15 cellular contexts compared by ENCODE assay signal in genomic region chr2:241511091-241511741, GRCh38. TPM values are rescaled to one million over a fixed set of nuclear protein-coding genes. Genes with fewer than 3 reads are reported as not detected.
DNase-seq lines count a peak whose midpoint lies in the region; ATAC-seq, FAIRE-seq and TF ChIP-seq lines count a peak whose summit lies in the region.
"Had no signal": no experiment of that assay in that cellular context is flagged by ENCODE, and none has a peak within 500 bp of the region (broad histone marks: within the 10 kb centered on the region; RNA-seq: fewer than 3 reads in every experiment).

No MANE protein-coding gene starts in this region.

- peaks cover 15% of the 10 kb centered on the region for H3K4me1 Mint-ChIP-seq in T-helper 17 cell
- peaks cover 18 to 25% (median 21%) of the 10 kb centered on the region in 3 donors for H3K4me1 Mint-ChIP-seq in naive B cell

- TF ChIP-seq RAD21 in HepG2 (CRISPR knock-in tag; IDR thresholded peaks at IDR 0.05) = no peak

- H3K27ac ChIP-seq in HepG2 (ENCODE audit: extremely low read length, insufficient read depth, low read length) (no peak overlapping the region), right lobe of liver (no peak overlapping the region)

- H3K9me3 Mint-ChIP-seq in naive B cell = no peaks in the 10 kb centered on the region
- H3K9me3 Mint-ChIP-seq: H9 had no signal

- no peak for TF ChIP-seq EP300 in HepG2 (IDR thresholded peaks at IDR 0.05; ENCODE audit: low read depth in 2 of 2, low read length in 2 of 2)
- no peak for TF ChIP-seq EP300 in HepG2 (CRISPR knock-in tag; IDR thresholded peaks at IDR 0.05; ENCODE audit: borderline replicate concordance)

- WGBS in HepG2 (ENCODE audit: low lambda C conversion rate) = 75% methylated on average over 6 of the region's 6 CpGs
- 95% methylated on average over 6 of the region's 6 CpGs for WGBS in right lobe of liver (ENCODE audit: insufficient coverage, low coverage, low lambda C conversion rate, missing lambda C conversion rate)

- H3K4me3 Mint-ChIP-seq in T-helper 17 cell (peak overlapping the region; percentile 12), naive B cell (peak overlapping the region in 5 of 8 donors; percentile 42 to 84 (median 77))

- H3K36me3 ChIP-seq in HepG2 (replicated peaks in 1 of 2; ENCODE audit: control insufficient read depth in 1 of 2, insufficient read depth in 2 of 2, low read length in 2 of 2) (no peaks in the 10 kb centered on the region), right lobe of liver (no peaks in the 10 kb centered on the region)

- no peak for DNase-seq in HepG2 (ENCODE audit: low spot score)
- no peak for DNase-seq in right lobe of liver
- DNase-seq in T-helper 17 cell = no peak
- DNase-seq in naive B cell = no peak
- no peak for DNase-seq in DMS153 treated with DMSO at 0.1 percent for 48 hours (lab: John Stamatoyannopoulos, UW; ENCODE audit: unreplicated experiment)
- no peak for DNase-seq in NCI-H1417 treated with DMSO at 0.1 percent for 48 hours (lab: John Stamatoyannopoulos, UW)
- DNase-seq: BE2C, DMS 273 treated with DMSO at 0.1 percent for 48 hours, H9, Karpas-422, NCI-H1436, NCI-H2081, NCI-H524, SIG-M5 had no signal

- no peak for FAIRE-seq in HepG2 (lab: Jason Lieb, UNC)

- peaks cover 10% of the 10 kb centered on the region; the same call in 1 of the 2 replicates for H4K20me1 ChIP-seq in HepG2 (ENCODE audit: insufficient read depth, low read length)

- no peaks in the 10 kb centered on the region for H3K27me3 Mint-ChIP-seq in T-helper 17 cell
- no peaks in the 10 kb centered on the region for H3K27me3 Mint-ChIP-seq in naive B cell

- intact Hi-C loops in HepG2 (cut with micrococcal nuclease; ENCODE audit: unreplicated experiment) (no loop called here), right lobe of liver (cut with DNase I) (no loop called here)

- H3K9ac ChIP-seq in HepG2 (ENCODE audit: insufficient read depth, low read depth, low read length) = no peak overlapping the region

- no peak overlapping the region for H2AFZ ChIP-seq in HepG2 (ENCODE audit: low read length)

- H3K36me3 Mint-ChIP-seq in T-helper 17 cell (ENCODE audit: low read depth) (peaks cover 2% of the 10 kb centered on the region), naive B cell (no peaks in the 10 kb centered on the region)

- no peaks in the 10 kb centered on the region for H3K27me3 ChIP-seq in HepG2 (ENCODE audit: control insufficient read depth in 1 of 2, insufficient read depth in 2 of 2, low read length in 2 of 2)
- no peaks in the 10 kb centered on the region for H3K27me3 ChIP-seq in right lobe of liver
- H3K27me3 ChIP-seq: BE2C had no signal

- CTCF ChIA-PET in HepG2 (lab: Yijun Ruan, JAX; ENCODE audit: low intra/inter-chr PET ratio, low total read pairs) = no interaction called here

- no peak for TF ChIP-seq CTCF in HepG2 (CRISPR knock-in tag; IDR thresholded peaks at IDR 0.05)
- TF ChIP-seq CTCF in right lobe of liver (IDR thresholded peaks at IDR 0.05) = no peak

- peaks cover 18% of the 10 kb centered on the region for H3K79me2 ChIP-seq in HepG2 (ENCODE audit: insufficient read depth, low read length)

- in situ Hi-C loops in HepG2 (cut with HindIII; ENCODE audit: extremely low pct_ligation_motif_present, low pct_unique_long_range_greater_than_20kb) = no loop called here

- H3K4me2 ChIP-seq in HepG2 (ENCODE audit: low read depth, low read length) = peak overlapping the region; percentile 23

- H3K9me3 ChIP-seq in HepG2 (ENCODE audit: low read length) (no peaks in the 10 kb centered on the region), right lobe of liver (no peaks in the 10 kb centered on the region), T-helper 17 cell (ENCODE audit: control insufficient read depth, low read length, poor library complexity, severe bottlenecking) (no peaks in the 10 kb centered on the region)

- H3K27ac Mint-ChIP-seq in T-helper 17 cell (no peak overlapping the region), naive B cell (peak overlapping the region in 2 of 6 donors; percentile 34 to 65)
- H3K27ac Mint-ChIP-seq: H9 had no signal

- POLR2A ChIA-PET in HepG2 (lab: Yijun Ruan, JAX) = interaction anchor here (1.0 to 1.4 kb wide), 2 partner anchors 10 to 15 kb away, joined by 3 read pairs; no protein-coding TSS in a partner anchor

- BruUV-seq in HepG2 (replicated peaks; lab: Mats Ljungman, UMichigan) = TSS peak; percentile 51

- ATAC-seq in HepG2 (no peak), right lobe of liver (no peak), T-helper 17 cell (no peak), naive B cell (ENCODE audit: low read depth in 2 of 2) (no peak), GM18505 (IDR thresholded peaks at IDR 0.05; ENCODE audit: unreplicated experiment) (no peak)

- H3K4me1 ChIP-seq in HepG2 (ENCODE audit: insufficient read depth, low read length) (peaks cover 58% of the 10 kb centered on the region), right lobe of liver (peaks cover 0 to 18% (median 5%) of the 10 kb centered on the region in 4 donors)
- H3K4me1 ChIP-seq: BE2C had no signal

- TF ChIP-seq POLR2A in HepG2 (IDR thresholded peaks at IDR 0.05; ENCODE audit: insufficient read depth in 1 of 2, low read depth in 2 of 2, low read length in 2 of 2) = no peak
- TF ChIP-seq POLR2A in right lobe of liver (IDR thresholded peaks at IDR 0.05) = no peak
- no peak for TF ChIP-seq POLR2A in GM18505 (IDR thresholded peaks at IDR 0.05; ENCODE audit: borderline replicate concordance, extremely low read depth, insufficient read depth, insufficient read length)

- H3K4me3 ChIP-seq in HepG2 (replicated peaks in 1 of 3; ENCODE audit: insufficient read depth in 1 of 3, low read depth in 2 of 3, low read length in 3 of 3) (no peak overlapping the region), right lobe of liver (no peak overlapping the region)

TF ChIP-seq in HepG2, 621 proteins besides CTCF, POLR2A, EP300 and RAD21 (continues in another document):
- no peak for TF ChIP-seq SP4 (CRISPR knock-in tag; IDR thresholded peaks at IDR 0.05)
- peak; percentile 67 for TF ChIP-seq ZEB1 (IDR thresholded peaks at IDR 0.05; ENCODE audit: insufficient replicate concordance, low read depth)
- no peak for TF ChIP-seq KAT7 (CRISPR knock-in tag; IDR thresholded peaks at IDR 0.05; ENCODE audit: borderline replicate concordance)
- TF ChIP-seq FOXK1 (CRISPR knock-in tag; IDR thresholded peaks at IDR 0.05; ENCODE audit: borderline replicate concordance, low read depth) = no peak
- TF ChIP-seq SMAD3 (CRISPR knock-in tag; IDR thresholded peaks at IDR 0.05) = no peak

RNA-seq across cellular contexts. Expression of gene STK25, which starts 2.8 kb away (rescaled TPM):
- 123 and 177 TPM in 2 replicates for total RNA-seq in HepG2 (2016; rRNA removed; fragmentation: Illumina TruSeq; extraction: Trizol)
- 143 and 149 TPM in 2 replicates for total RNA-seq in HepG2 (2016; cell fraction: cytosol; rRNA removed; fragmentation: Illumina TruSeq; extraction: Trizol; ENCODE audit: low read depth)
- total RNA-seq in HepG2 (2016; cell fraction: insoluble cytoplasmic fraction; rRNA removed; fragmentation: Illumina TruSeq; extraction: Trizol) = 108 and 184 TPM in 2 replicates
- 217 TPM in 2 replicates for total RNA-seq in HepG2 (2016; cell fraction: membrane; rRNA removed; fragmentation: Illumina TruSeq; extraction: Trizol)
- total RNA-seq in HepG2 (2016; cell fraction: nucleus; rRNA removed; fragmentation: Illumina TruSeq; extraction: Trizol) = 128 and 139 TPM in 2 replicates
- polyA plus RNA-seq in HepG2 (2011; rRNA removed) = 481 and 626 TPM in 2 replicates
- polyA plus RNA-seq in HepG2 (2011; cell fraction: cytosol; rRNA removed) = 323 and 410 TPM in 2 replicates
- polyA plus RNA-seq in HepG2 (2011; cell fraction: nucleus; rRNA removed) = 1,381 and 1,393 TPM in 2 replicates
- 200 and 245 TPM in 2 replicates for polyA plus RNA-seq in HepG2 (2012)
- 126 and 132 TPM in 2 replicates for polyA plus RNA-seq in HepG2 (2016; cell fraction: cytosol; fragmentation: Illumina TruSeq; extraction: Trizol; ENCODE audit: low read depth)
- 133 and 166 TPM in 2 replicates for polyA plus RNA-seq in HepG2 (2016; cell fraction: insoluble cytoplasmic fraction; fragmentation: Illumina TruSeq; extraction: Trizol; ENCODE audit: low read depth)
- 186 and 199 TPM in 2 replicates for polyA plus RNA-seq in HepG2 (2016; cell fraction: membrane; fragmentation: Illumina TruSeq; extraction: Trizol; ENCODE audit: low read depth)
- polyA plus RNA-seq in HepG2 (2016; cell fraction: nucleus; fragmentation: Illumina TruSeq; extraction: Trizol; ENCODE audit: insufficient read depth, low read depth) = 341 and 351 TPM in 2 replicates
- polyA minus RNA-seq in HepG2 (2011; rRNA and poly(A)+ RNA removed; ENCODE audit: low replicate concordance) = 198 and 615 TPM in 2 replicates
- polyA minus RNA-seq in HepG2 (2011; cell fraction: cytosol; rRNA and poly(A)+ RNA removed) = 125 and 128 TPM in 2 replicates
- 166 and 229 TPM in 2 replicates for polyA minus RNA-seq in HepG2 (2011; cell fraction: nucleus; rRNA and poly(A)+ RNA removed)
- total RNA-seq in right lobe of liver = 10 to 100 TPM; 51.0 to 99.1 (median 63.5) TPM
- total RNA-seq in T-helper 17 cell = 100 to 1,000 TPM; 105 to 109 TPM
- 100 to 1,000 TPM in 2 of 6 donors, 10 to 100 TPM in 4; 82.2 to 148 (median 87.7) TPM for polyA plus RNA-seq in naive B cell (ENCODE audit: low read depth in 6 of 6)

RNA-seq across cellular contexts. Expression of gene BOK, which starts 47.3 kb away (rescaled TPM):
- total RNA-seq in HepG2 (2016; rRNA removed; fragmentation: Illumina TruSeq; extraction: Trizol) (30.2 and 35.5 TPM in 2 replicates), right lobe of liver (100 to 1,000 TPM in 3 of 6 experiments, 10 to 100 TPM in 3; 50.1 to 119 (median 90.5) TPM), T-helper 17 cell (not detected)
- total RNA-seq in HepG2 (2016; cell fraction: cytosol; rRNA removed; fragmentation: Illumina TruSeq; extraction: Trizol; ENCODE audit: low read depth) = 22.2 and 23.9 TPM in 2 replicates
- total RNA-seq in HepG2 (2016; cell fraction: insoluble cytoplasmic fraction; rRNA removed; fragmentation: Illumina TruSeq; extraction: Trizol) = 28.1 and 36.4 TPM in 2 replicates
- 58.8 and 67.3 TPM in 2 replicates for total RNA-seq in HepG2 (2016; cell fraction: membrane; rRNA removed; fragmentation: Illumina TruSeq; extraction: Trizol)
- total RNA-seq in HepG2 (2016; cell fraction: nucleus; rRNA removed; fragmentation: Illumina TruSeq; extraction: Trizol) = 18.8 and 20.8 TPM in 2 replicates
- polyA plus RNA-seq in HepG2 (2011; rRNA removed) (39.2 and 58.1 TPM in 2 replicates), naive B cell (ENCODE audit: low read depth in 6 of 6) (under 1 TPM in 1 of 6 donors, not detected in 5; 0.09 TPM)
- polyA plus RNA-seq in HepG2 (2011; cell fraction: cytosol; rRNA removed) = 49.3 and 71.9 TPM in 2 replicates
- 101 and 104 TPM in 2 replicates for polyA plus RNA-seq in HepG2 (2011; cell fraction: nucleus; rRNA removed)
- polyA plus RNA-seq in HepG2 (2012) = 43.9 and 55.3 TPM in 2 replicates
- 28.1 and 33.7 TPM in 2 replicates for polyA plus RNA-seq in HepG2 (2016; cell fraction: cytosol; fragmentation: Illumina TruSeq; extraction: Trizol; ENCODE audit: low read depth)
- 37.9 and 46.1 TPM in 2 replicates for polyA plus RNA-seq in HepG2 (2016; cell fraction: insoluble cytoplasmic fraction; fragmentation: Illumina TruSeq; extraction: Trizol; ENCODE audit: low read depth)
- 64.2 and 66.8 TPM in 2 replicates for polyA plus RNA-seq in HepG2 (2016; cell fraction: membrane; fragmentation: Illumina TruSeq; extraction: Trizol; ENCODE audit: low read depth)
- 41.2 and 42.5 TPM in 2 replicates for polyA plus RNA-seq in HepG2 (2016; cell fraction: nucleus; fragmentation: Illumina TruSeq; extraction: Trizol; ENCODE audit: insufficient read depth, low read depth)
- 10.1 and 74.6 TPM in 2 replicates for polyA minus RNA-seq in HepG2 (2011; rRNA and poly(A)+ RNA removed; ENCODE audit: low replicate concordance)
- 39.7 and 41.5 TPM in 2 replicates for polyA minus RNA-seq in HepG2 (2011; cell fraction: cytosol; rRNA and poly(A)+ RNA removed)
- polyA minus RNA-seq in HepG2 (2011; cell fraction: nucleus; rRNA and poly(A)+ RNA removed) = 9.9 and 12.7 TPM in 2 replicates

Comparison
In these comparisons a context has a peak if more than half of its experiments do, and no peak if none do; other contexts are left out.
1. RNA of gene BOK, which starts 47.3 kb away (total RNA-seq): 50.1 to 119 TPM in right lobe of liver and 18.8 to 67.3 TPM in HepG2; not detected in T-helper 17 cell; every median in the first group is over 10 times any median in the second.